ENCODE assay signal across 9 cellular contexts in genomic region chr11:78350101-78350645, GRCh38.
DNase-seq lines count a peak whose midpoint lies in the region; ATAC-seq, FAIRE-seq and TF ChIP-seq lines count a peak whose summit lies in the region.
"Had no signal": no experiment of that assay in that cellular context is flagged by ENCODE, and none has a peak within 500 bp of the region (broad histone marks: within the 10 kb centered on the region; RNA-seq: fewer than 3 reads in every experiment).

No MANE protein-coding gene starts in this region.

- no peaks in the 10 kb centered on the region for H3K27me3 ChIP-seq in BLaER1
- H3K27me3 ChIP-seq in liver (ENCODE audit: control insufficient read depth in 4 of 4, insufficient read depth in 4 of 4, low read length in 3 of 4): no peaks in the 10 kb centered on the region
- no peaks in the 10 kb centered on the region for H3K27me3 ChIP-seq in thymus (ENCODE audit: control insufficient read depth, insufficient read depth)

- intact Hi-C loops in lower leg skin (cut with DNase I; ENCODE audit: low total_unique reads): no loop called here

- DNase-seq in KBM-7 (peak; percentile 90), astrocyte of the hippocampus (ENCODE audit: low read depth, low spot score) (peak; percentile 53), urothelium cell line (ENCODE audit: low spot score) (no peak), lower leg skin (ENCODE audit: low spot score in 2 of 2) (no peak)

- H3K9ac ChIP-seq in BLaER1 (peak overlapping the region; percentile 79), liver (ENCODE audit: low read depth in 1 of 2, low read length in 2 of 2) (peak overlapping the region in 1 of 2 donors; percentile 19)

- H3K36me3 ChIP-seq in BLaER1 (no peaks in the 10 kb centered on the region; the same call in 1 of the 2 replicates), liver (ENCODE audit: control insufficient read depth in 4 of 4, insufficient read depth in 3 of 4, low read depth in 1 of 4, low read length in 3 of 4) (no peaks in the 10 kb centered on the region), thymus (ENCODE audit: control insufficient read depth, insufficient read depth) (no peaks in the 10 kb centered on the region)

- H3K4me2 ChIP-seq in BLaER1: peak overlapping the region; percentile 89

- no peak for TF ChIP-seq CTCF in liver (IDR thresholded peaks at IDR 0.05; ENCODE audit: low read depth, low read length, missing input control)
- no peak for TF ChIP-seq CTCF in lower leg skin (IDR thresholded peaks at IDR 0.05)

- in situ Hi-C loops in KBM-7 (cut with MboI; ENCODE audit: low pct_unique_long_range_greater_than_20kb, low sequenced_read_pairs): no loop called here

- H3K27ac ChIP-seq in BLaER1 (peak overlapping the region; percentile 90), liver (ENCODE audit: low read depth in 1 of 2, low read length in 2 of 2) (peak overlapping the region; percentile 19 to 69), thymus (ENCODE audit: low read depth) (peak overlapping the region; percentile 79)

- no peak for FAIRE-seq in urothelium cell line (lab: Jason Lieb, UNC)
- FAIRE-seq: colon had no signal

- WGBS in liver: 46% methylated on average over 6 of the region's 6 CpGs
- WGBS in thymus: 9% methylated on average over 6 of the region's 6 CpGs
- WGBS in lower leg skin, 2 donors: 18 to 25% methylated on average over 6 of the region's 6 CpGs

- H3K4me1 ChIP-seq in BLaER1 (peaks cover 71% of the 10 kb centered on the region), liver (ENCODE audit: control insufficient read depth in 4 of 4, insufficient read depth in 4 of 4, low read length in 3 of 4) (peaks cover 0 to 2% (median 0%) of the 10 kb centered on the region in 4 donors), thymus (ENCODE audit: control insufficient read depth, insufficient read depth, low read length) (peaks cover 31% of the 10 kb centered on the region)

- no peaks in the 10 kb centered on the region for H3K9me3 ChIP-seq in BLaER1
- H3K9me3 ChIP-seq in liver (ENCODE audit: control insufficient read depth in 4 of 4, low read length in 3 of 4): no peaks in the 10 kb centered on the region
- H3K9me3 ChIP-seq in thymus (ENCODE audit: control insufficient read depth): no peaks in the 10 kb centered on the region

- TF ChIP-seq POLR2A in lower leg skin (IDR thresholded peaks at IDR 0.05): no peak

- peaks cover 95% of the 10 kb centered on the region for H4K20me1 ChIP-seq in BLaER1

- no peak for TF ChIP-seq RAD21 in liver (IDR thresholded peaks at IDR 0.05)

- H3K4me3 ChIP-seq in BLaER1 (peak overlapping the region; percentile 56), liver (ENCODE audit: low read depth in 1 of 3, low read length in 3 of 3) (no peak overlapping the region), thymus (ENCODE audit: low read length) (peak overlapping the region; percentile 34), lower leg skin (ENCODE audit: low read depth, poor library complexity, severe bottlenecking) (no peak overlapping the region)

- ATAC-seq in GM21528 (IDR thresholded peaks at IDR 0.05; ENCODE audit: low FRiP score, unreplicated experiment): no peak

TF ChIP-seq in liver, 16 proteins besides CTCF, POLR2A, EP300 and RAD21:
- TF ChIP-seq SP1 (IDR thresholded peaks at IDR 0.05) (no peak), GABPA (IDR thresholded peaks at IDR 0.05 in 1 of 2, conservative IDR thresholded peaks at IDR 0.05 in 1 of 2) (no peak)

Comparison
In these comparisons a context has a peak if more than half of its experiments do, and no peak if none do; other contexts are left out.
1. H3K4me3 ChIP-seq: peak in BLaER1 (single experiment) and thymus (single experiment); none in liver (0 of 3) and lower leg skin (single experiment).
2. DNase-seq: peak in KBM-7 (single experiment) and astrocyte of the hippocampus (single experiment); none in urothelium cell line (single experiment) and lower leg skin (0 of 2).
3. Peak in every context shown above with its lines, with median percentiles within 50 percentile points of each other: H3K27ac ChIP-seq.